In genomic region chr12:70660620-70661219, GRCh38 we compare ENCODE assay signal across 1 cellular context.
TF ChIP-seq lines count a peak whose summit lies in the region.

No MANE protein-coding gene starts in this region.

TF ChIP-seq in K562, 482 proteins besides CTCF, POLR2A, EP300 and RAD21 (continued from another document and continues in another):
- TF ChIP-seq, protein P1, sequence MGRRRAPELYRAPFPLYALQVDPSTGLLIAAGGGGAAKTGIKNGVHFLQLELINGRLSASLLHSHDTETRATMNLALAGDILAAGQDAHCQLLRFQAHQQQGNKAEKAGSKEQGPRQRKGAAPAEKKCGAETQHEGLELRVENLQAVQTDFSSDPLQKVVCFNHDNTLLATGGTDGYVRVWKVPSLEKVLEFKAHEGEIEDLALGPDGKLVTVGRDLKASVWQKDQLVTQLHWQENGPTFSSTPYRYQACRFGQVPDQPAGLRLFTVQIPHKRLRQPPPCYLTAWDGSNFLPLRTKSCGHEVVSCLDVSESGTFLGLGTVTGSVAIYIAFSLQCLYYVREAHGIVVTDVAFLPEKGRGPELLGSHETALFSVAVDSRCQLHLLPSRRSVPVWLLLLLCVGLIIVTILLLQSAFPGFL (CRISPR knock-in tag; IDR thresholded peaks at IDR 0.05), result no peak
- 0 out of 2 replicates have a peak, but pooled peaks have one; percentile 33 for TF ChIP-seq NR4A1 (CRISPR knock-in tag; IDR thresholded peaks at IDR 0.05)
- TF ChIP-seq NR4A1 (tag; IDR thresholded peaks at IDR 0.05), result peak; percentile 89
- TF ChIP-seq ZKSCAN3 (CRISPR knock-in tag; IDR thresholded peaks at IDR 0.05), result no peak
- no peak for TF ChIP-seq ZSCAN29 (IDR thresholded peaks at IDR 0.05)
- no peak for TF ChIP-seq RBM25 (IDR thresholded peaks at IDR 0.05; ENCODE audit: low read depth, low read length, severe bottlenecking)
- TF ChIP-seq, protein P2, sequence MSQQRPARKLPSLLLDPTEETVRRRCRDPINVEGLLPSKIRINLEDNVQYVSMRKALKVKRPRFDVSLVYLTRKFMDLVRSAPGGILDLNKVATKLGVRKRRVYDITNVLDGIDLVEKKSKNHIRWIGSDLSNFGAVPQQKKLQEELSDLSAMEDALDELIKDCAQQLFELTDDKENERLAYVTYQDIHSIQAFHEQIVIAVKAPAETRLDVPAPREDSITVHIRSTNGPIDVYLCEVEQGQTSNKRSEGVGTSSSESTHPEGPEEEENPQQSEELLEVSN (IDR thresholded peaks at IDR 0.05; ENCODE audit: borderline replicate concordance in 1 of 2, extremely low read depth in 1 of 2, insufficient read depth in 1 of 2, insufficient read length in 1 of 2, low read depth in 1 of 2, low read length in 1 of 2, poor library complexity in 1 of 2, severe bottlenecking in 1 of 2), result peak; percentile 50 to 84
- TF ChIP-seq MCM5 (IDR thresholded peaks at IDR 0.05; ENCODE audit: low read depth), result no peak
- TF ChIP-seq, protein P3, sequence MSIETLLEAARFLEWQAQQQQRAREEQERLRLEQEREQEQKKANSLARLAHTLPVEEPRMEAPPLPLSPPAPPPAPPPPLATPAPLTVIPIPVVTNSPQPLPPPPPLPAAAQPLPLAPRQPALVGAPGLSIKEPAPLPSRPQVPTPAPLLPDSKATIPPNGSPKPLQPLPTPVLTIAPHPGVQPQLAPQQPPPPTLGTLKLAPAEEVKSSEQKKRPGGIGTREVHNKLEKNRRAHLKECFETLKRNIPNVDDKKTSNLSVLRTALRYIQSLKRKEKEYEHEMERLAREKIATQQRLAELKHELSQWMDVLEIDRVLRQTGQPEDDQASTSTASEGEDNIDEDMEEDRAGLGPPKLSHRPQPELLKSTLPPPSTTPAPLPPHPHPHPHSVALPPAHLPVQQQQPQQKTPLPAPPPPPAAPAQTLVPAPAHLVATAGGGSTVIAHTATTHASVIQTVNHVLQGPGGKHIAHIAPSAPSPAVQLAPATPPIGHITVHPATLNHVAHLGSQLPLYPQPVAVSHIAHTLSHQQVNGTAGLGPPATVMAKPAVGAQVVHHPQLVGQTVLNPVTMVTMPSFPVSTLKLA (conservative IDR thresholded peaks at IDR 0.05), result peak; percentile 79 to 89
- TF ChIP-seq, protein P4, sequence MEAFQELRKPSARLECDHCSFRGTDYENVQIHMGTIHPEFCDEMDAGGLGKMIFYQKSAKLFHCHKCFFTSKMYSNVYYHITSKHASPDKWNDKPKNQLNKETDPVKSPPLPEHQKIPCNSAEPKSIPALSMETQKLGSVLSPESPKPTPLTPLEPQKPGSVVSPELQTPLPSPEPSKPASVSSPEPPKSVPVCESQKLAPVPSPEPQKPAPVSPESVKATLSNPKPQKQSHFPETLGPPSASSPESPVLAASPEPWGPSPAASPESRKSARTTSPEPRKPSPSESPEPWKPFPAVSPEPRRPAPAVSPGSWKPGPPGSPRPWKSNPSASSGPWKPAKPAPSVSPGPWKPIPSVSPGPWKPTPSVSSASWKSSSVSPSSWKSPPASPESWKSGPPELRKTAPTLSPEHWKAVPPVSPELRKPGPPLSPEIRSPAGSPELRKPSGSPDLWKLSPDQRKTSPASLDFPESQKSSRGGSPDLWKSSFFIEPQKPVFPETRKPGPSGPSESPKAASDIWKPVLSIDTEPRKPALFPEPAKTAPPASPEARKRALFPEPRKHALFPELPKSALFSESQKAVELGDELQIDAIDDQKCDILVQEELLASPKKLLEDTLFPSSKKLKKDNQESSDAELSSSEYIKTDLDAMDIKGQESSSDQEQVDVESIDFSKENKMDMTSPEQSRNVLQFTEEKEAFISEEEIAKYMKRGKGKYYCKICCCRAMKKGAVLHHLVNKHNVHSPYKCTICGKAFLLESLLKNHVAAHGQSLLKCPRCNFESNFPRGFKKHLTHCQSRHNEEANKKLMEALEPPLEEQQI (IDR thresholded peaks at IDR 0.05), result peak; percentile 15; the same call in 1 of the 2 replicates
- TF ChIP-seq, protein P5, sequence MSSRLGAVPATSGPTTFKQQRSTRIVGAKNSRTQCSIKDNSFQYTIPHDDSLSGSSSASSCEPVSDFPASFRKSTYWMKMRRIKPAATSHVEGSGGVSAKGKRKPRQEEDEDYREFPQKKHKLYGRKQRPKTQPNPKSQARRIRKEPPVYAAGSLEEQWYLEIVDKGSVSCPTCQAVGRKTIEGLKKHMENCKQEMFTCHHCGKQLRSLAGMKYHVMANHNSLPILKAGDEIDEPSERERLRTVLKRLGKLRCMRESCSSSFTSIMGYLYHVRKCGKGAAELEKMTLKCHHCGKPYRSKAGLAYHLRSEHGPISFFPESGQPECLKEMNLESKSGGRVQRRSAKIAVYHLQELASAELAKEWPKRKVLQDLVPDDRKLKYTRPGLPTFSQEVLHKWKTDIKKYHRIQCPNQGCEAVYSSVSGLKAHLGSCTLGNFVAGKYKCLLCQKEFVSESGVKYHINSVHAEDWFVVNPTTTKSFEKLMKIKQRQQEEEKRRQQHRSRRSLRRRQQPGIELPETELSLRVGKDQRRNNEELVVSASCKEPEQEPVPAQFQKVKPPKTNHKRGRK (tag; IDR thresholded peaks at IDR 0.05), result no peak
- no peak for TF ChIP-seq TFAM (CRISPR knock-in tag; conservative IDR thresholded peaks at IDR 0.05)
- TF ChIP-seq KDM2B (CRISPR knock-in tag; IDR thresholded peaks at IDR 0.05), result no peak
- no peak for TF ChIP-seq RBM14 (IDR thresholded peaks at IDR 0.05; ENCODE audit: borderline replicate concordance, insufficient read depth, low read depth, low read length)
- TF ChIP-seq, protein P6, sequence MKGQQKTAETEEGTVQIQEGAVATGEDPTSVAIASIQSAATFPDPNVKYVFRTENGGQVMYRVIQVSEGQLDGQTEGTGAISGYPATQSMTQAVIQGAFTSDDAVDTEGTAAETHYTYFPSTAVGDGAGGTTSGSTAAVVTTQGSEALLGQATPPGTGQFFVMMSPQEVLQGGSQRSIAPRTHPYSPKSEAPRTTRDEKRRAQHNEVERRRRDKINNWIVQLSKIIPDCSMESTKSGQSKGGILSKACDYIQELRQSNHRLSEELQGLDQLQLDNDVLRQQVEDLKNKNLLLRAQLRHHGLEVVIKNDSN (CRISPR knock-in tag; IDR thresholded peaks at IDR 0.05), result peak; percentile 58; the same call in 1 of the 2 replicates
- no peak for TF ChIP-seq ZNF280B (CRISPR knock-in tag; IDR thresholded peaks at IDR 0.05)
- TF ChIP-seq GTF2A2 (tag; IDR thresholded peaks at IDR 0.05), result no peak
- TF ChIP-seq CHD1 (IDR thresholded peaks at IDR 0.05; ENCODE audit: low read length), result no peak
- no peak for TF ChIP-seq HBP1 (CRISPR knock-in tag; IDR thresholded peaks at IDR 0.05)
- TF ChIP-seq ZFP1 (CRISPR knock-in tag; IDR thresholded peaks at IDR 0.05), result peak; percentile 72
- TF ChIP-seq SMARCB1 (IDR thresholded peaks at IDR 0.05; ENCODE audit: insufficient read length, low read depth), result no peak
- TF ChIP-seq SIN3A (IDR thresholded peaks at IDR 0.05; ENCODE audit: borderline replicate concordance in 2 of 2, control insufficient read depth in 1 of 2, low read depth in 2 of 2, low read length in 2 of 2), result no peak
- no peak for TF ChIP-seq CGGBP1 (CRISPR knock-in tag; IDR thresholded peaks at IDR 0.05)
- no peak for TF ChIP-seq NKRF (IDR thresholded peaks at IDR 0.05; ENCODE audit: borderline replicate concordance)
- TF ChIP-seq, protein P7, sequence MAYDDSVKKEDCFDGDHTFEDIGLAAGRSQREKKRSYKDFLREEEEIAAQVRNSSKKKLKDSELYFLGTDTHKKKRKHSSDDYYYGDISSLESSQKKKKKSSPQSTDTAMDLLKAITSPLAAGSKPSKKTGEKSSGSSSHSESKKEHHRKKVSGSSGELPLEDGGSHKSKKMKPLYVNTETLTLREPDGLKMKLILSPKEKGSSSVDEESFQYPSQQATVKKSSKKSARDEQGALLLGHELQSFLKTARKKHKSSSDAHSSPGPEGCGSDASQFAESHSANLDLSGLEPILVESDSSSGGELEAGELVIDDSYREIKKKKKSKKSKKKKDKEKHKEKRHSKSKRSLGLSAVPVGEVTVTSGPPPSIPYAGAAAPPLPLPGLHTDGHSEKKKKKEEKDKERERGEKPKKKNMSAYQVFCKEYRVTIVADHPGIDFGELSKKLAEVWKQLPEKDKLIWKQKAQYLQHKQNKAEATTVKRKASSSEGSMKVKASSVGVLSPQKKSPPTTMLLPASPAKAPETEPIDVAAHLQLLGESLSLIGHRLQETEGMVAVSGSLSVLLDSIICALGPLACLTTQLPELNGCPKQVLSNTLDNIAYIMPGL (CRISPR knock-in tag; IDR thresholded peaks at IDR 0.05), result no peak
- no peak for TF ChIP-seq IRF1 (CRISPR knock-in tag; IDR thresholded peaks at IDR 0.05; ENCODE audit: borderline replicate concordance)
- no peak for TF ChIP-seq FOS (IDR thresholded peaks at IDR 0.05; ENCODE audit: extremely low read depth, insufficient read length)
- TF ChIP-seq ZNF121 (CRISPR knock-in tag; conservative IDR thresholded peaks at IDR 0.05), result no peak
- no peak for TF ChIP-seq MIER1 (IDR thresholded peaks at IDR 0.05; ENCODE audit: low read depth)
- TF ChIP-seq ZHX1 (conservative IDR thresholded peaks at IDR 0.05; ENCODE audit: low read length), result no peak
- TF ChIP-seq HNRNPLL (IDR thresholded peaks at IDR 0.05; ENCODE audit: low read depth, low read length, poor library complexity, severe bottlenecking), result no peak
- TF ChIP-seq, protein P8, sequence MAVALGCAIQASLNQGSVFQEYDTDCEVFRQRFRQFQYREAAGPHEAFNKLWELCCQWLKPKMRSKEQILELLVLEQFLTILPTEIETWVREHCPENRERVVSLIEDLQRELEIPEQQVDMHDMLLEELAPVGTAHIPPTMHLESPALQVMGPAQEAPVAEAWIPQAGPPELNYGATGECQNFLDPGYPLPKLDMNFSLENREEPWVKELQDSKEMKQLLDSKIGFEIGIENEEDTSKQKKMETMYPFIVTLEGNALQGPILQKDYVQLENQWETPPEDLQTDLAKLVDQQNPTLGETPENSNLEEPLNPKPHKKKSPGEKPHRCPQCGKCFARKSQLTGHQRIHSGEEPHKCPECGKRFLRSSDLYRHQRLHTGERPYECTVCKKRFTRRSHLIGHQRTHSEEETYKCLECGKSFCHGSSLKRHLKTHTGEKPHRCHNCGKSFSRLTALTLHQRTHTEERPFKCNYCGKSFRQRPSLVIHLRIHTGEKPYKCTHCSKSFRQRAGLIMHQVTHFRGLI (CRISPR knock-in tag; IDR thresholded peaks at IDR 0.05), result peak; percentile 28; the same call in 1 of the 2 replicates
